Comparison of ENCODE assay signal across 8 cellular contexts in genomic region chr17:19977360-19978205, GRCh38. TPM values are rescaled to one million over a fixed set of nuclear protein-coding genes. Genes with fewer than 3 reads are reported as not detected.
DNase-seq lines count a peak whose midpoint lies in the region; ATAC-seq and TF ChIP-seq lines count a peak whose summit lies in the region.

TSS of gene AKAP10 (minus strand) at chr17:19977828. CDS start at chr17:19977679, 149 bp downstream.

- dilution Hi-C loops in IMR-90 (cut with HindIII; ENCODE audit: low sequenced_read_pairs, unreplicated experiment) = no loop called here

- peak within 1 kb of the TSS; percentile 87 for H3K56ac ChIP-seq in IMR-90 (ENCODE audit: extremely low read depth, insufficient read depth, low read length)

- H2AFZ ChIP-seq in IMR-90 (replicated peaks; ENCODE audit: low read length, poor library complexity) = peak within 1 kb of the TSS; percentile 96

- BruUV-seq in IMR-90 (replicated peaks; lab: Mats Ljungman, UMichigan) = no TSS peak

- H3K9me1 ChIP-seq in IMR-90 (ENCODE audit: insufficient read depth, low read length) = peaks cover 4% of the 10 kb centered on the region; the same call in 1 of the 2 replicates

- no peak within 1 kb of the TSS for H2BK20ac ChIP-seq in IMR-90 (ENCODE audit: low read depth, low read length)

- H3K4me1 ChIP-seq in IMR-90 (ENCODE audit: control insufficient read depth, insufficient read depth, low read length) (peaks cover 4% of the 10 kb centered on the region), esophagus muscularis mucosa (peaks cover 21 to 46% (median 36%) of the 10 kb centered on the region in 4 donors)

- H4K20me1 ChIP-seq in IMR-90 (ENCODE audit: insufficient read depth, low read length) = peaks cover 10% of the 10 kb centered on the region

- no peaks in the 10 kb centered on the region for H3K27me3 Mint-ChIP-seq in activated T-cell treated with anti-CD3 and anti-CD28 coated beads, Interleukin-2, amount 50 U/mL, for 24 hours

- peak; percentile 45 for DNase-seq in DMS153 (lab: John Stamatoyannopoulos, UW)
- peak; percentile 73 for DNase-seq in IMR-90
- peak; percentile 59 for DNase-seq in OCI-M2 (lab: John Stamatoyannopoulos, UW; ENCODE audit: unreplicated experiment)
- DNase-seq in activated T-cell treated with anti-CD3 and anti-CD28 coated beads, Interleukin-2, amount 50 U/mL, for 24 hours = peak; percentile 98
- DNase-seq in esophagus muscularis mucosa (ENCODE audit: extremely low spot score) = peak; percentile 98
- peak; percentile 91 for DNase-seq in myocyte (ENCODE audit: low read depth)
- peak; percentile 89 to 94 for DNase-seq in stimulated activated CD8-positive, alpha-beta memory T cell treated with anti-CD3 and anti-CD28 coated beads, Interleukin-7, amount 100 ng/mL, for 48 hours (ENCODE audit: extremely low read depth in 1 of 2, low read depth in 1 of 2)

- CTCF ChIA-PET in IMR-90 (lab: Yijun Ruan, JAX) = interaction anchor here (0.6 to 1.0 kb wide), 3 partner anchors 15 to 138 kb away, joined by 3 to 4 read pairs (median 3); no protein-coding TSS in a partner anchor

- peak within 1 kb of the TSS; percentile 66 for H3K18ac ChIP-seq in IMR-90 (ENCODE audit: low read depth, low read length)

- H3K4me3 ChIP-seq in IMR-90 (ENCODE audit: insufficient read depth, low read depth, low read length) (peak within 1 kb of the TSS; percentile 100), esophagus muscularis mucosa (peak within 1 kb of the TSS; percentile 79 to 95 (median 88))

- H2BK120ac ChIP-seq in IMR-90 (ENCODE audit: low read depth, low read length) = peak within 1 kb of the TSS; percentile 56

- peaks cover 5 to 46% of the 10 kb centered on the region in 2 experiments for H3K79me1 ChIP-seq in IMR-90 (ENCODE audit: low read depth in 1 of 2, low read length in 2 of 2)

- H3K27me3 ChIP-seq in IMR-90 (ENCODE audit: control insufficient read depth, insufficient read depth, low read length) = no peaks in the 10 kb centered on the region
- H3K27me3 ChIP-seq in esophagus muscularis mucosa = no peaks in the 10 kb centered on the region

- H2BK5ac ChIP-seq in IMR-90 (ENCODE audit: low read depth, low read length, poor library complexity, severe bottlenecking) = peak within 1 kb of the TSS; percentile 82

- H4K5ac ChIP-seq in IMR-90 (ENCODE audit: low read depth, low read length) = peak within 1 kb of the TSS; percentile 98

- no peaks in the 10 kb centered on the region for H3K9me3 Mint-ChIP-seq in activated T-cell treated with anti-CD3 and anti-CD28 coated beads, Interleukin-2, amount 50 U/mL, for 24 hours

- peak within 1 kb of the TSS; percentile 99 for H3K27ac ChIP-seq in IMR-90 (ENCODE audit: insufficient read depth, low read length)
- peak within 1 kb of the TSS; percentile 85 to 94 (median 90) for H3K27ac ChIP-seq in esophagus muscularis mucosa (replicated peaks in 1 of 4)

- peak within 1 kb of the TSS; percentile 24; the same call in 1 of the 3 replicates for H2BK15ac ChIP-seq in IMR-90 (ENCODE audit: low read depth, low read length)

- H2AK5ac ChIP-seq in IMR-90 (ENCODE audit: low read depth, low read length) = peak within 1 kb of the TSS; percentile 74

- peak within 1 kb of the TSS; percentile 90 for H2AK9ac ChIP-seq in IMR-90 (replicated peaks; ENCODE audit: low read depth, low read length, poor library complexity)

- 1% methylated on average over 35 of the region's 75 CpGs; no CpG with 5 or more reads in 1 of the 2 experiments for WGBS in IMR-90 (ENCODE audit: extremely low coverage in 2 of 2, insufficient read length in 1 of 2), 2 experiments
- WGBS in esophagus muscularis mucosa = 0% methylated on average over 4 of the region's 75 CpGs

- H3K9me3 ChIP-seq in IMR-90 (ENCODE audit: control insufficient read depth, insufficient read depth, low read length) = no peaks in the 10 kb centered on the region
- no peaks in the 10 kb centered on the region for H3K9me3 ChIP-seq in esophagus muscularis mucosa

- ATAC-seq in GM21528 (IDR thresholded peaks at IDR 0.05; ENCODE audit: low FRiP score, unreplicated experiment) (peak; percentile 86), IMR-90 (ENCODE audit: low read depth) (peak; percentile 98)

- TF ChIP-seq EP300 in esophagus muscularis mucosa (IDR thresholded peaks at IDR 0.05) = no peak

- peak within 1 kb of the TSS; percentile 88 for H3K14ac ChIP-seq in IMR-90 (replicated peaks; ENCODE audit: low read depth, low read length)

- peaks cover 4% of the 10 kb centered on the region; the same call in 1 of the 2 replicates for H3K36me3 ChIP-seq in IMR-90 (ENCODE audit: control insufficient read depth, insufficient read depth, low read length)
- peaks cover 0 to 3% (median 0%) of the 10 kb centered on the region in 4 donors for H3K36me3 ChIP-seq in esophagus muscularis mucosa

- H3K4me1 Mint-ChIP-seq in activated T-cell treated with anti-CD3 and anti-CD28 coated beads, Interleukin-2, amount 50 U/mL, for 24 hours (ENCODE audit: low read depth) = peaks cover 55% of the 10 kb centered on the region

- H3K23ac ChIP-seq in IMR-90 (ENCODE audit: low read depth, low read length) = peak within 1 kb of the TSS; percentile 79; the same call in 1 of the 2 replicates

- POLR2A ChIA-PET in IMR-90 (lab: Charles Lee; ENCODE audit: unreplicated experiment) = interaction anchor here (0.6 kb wide), 2 partner anchors 54 to 133 kb away, joined by 3 to 4 read pairs; no protein-coding TSS in a partner anchor

- peak within 1 kb of the TSS; percentile 87 for H4K91ac ChIP-seq in IMR-90 (ENCODE audit: insufficient read depth, low read depth, low read length)

- in situ Hi-C loops in IMR-90 (cut with MboI; ENCODE audit: low sequenced_read_pairs) = no loop called here

- TF ChIP-seq CTCF in IMR-90 (conservative IDR thresholded peaks at IDR 0.05; ENCODE audit: low read depth, low read length) (no peak), esophagus muscularis mucosa (IDR thresholded peaks at IDR 0.05) (no peak)

- H3K9ac ChIP-seq in IMR-90 (ENCODE audit: low read depth, low read length) = peak within 1 kb of the TSS; percentile 100

- peaks cover 51% of the 10 kb centered on the region for H3K36me3 Mint-ChIP-seq in activated T-cell treated with anti-CD3 and anti-CD28 coated beads, Interleukin-2, amount 50 U/mL, for 24 hours (ENCODE audit: low read depth)

- H3K27ac Mint-ChIP-seq in activated T-cell treated with anti-CD3 and anti-CD28 coated beads, Interleukin-2, amount 50 U/mL, for 24 hours = peak within 1 kb of the TSS; percentile 97

- H3K4ac ChIP-seq in IMR-90 (ENCODE audit: low read depth, low read length) = peak within 1 kb of the TSS; percentile 88

- no peak for TF ChIP-seq RAD21 in IMR-90 (IDR thresholded peaks at IDR 0.05; ENCODE audit: low read length)

- peak within 1 kb of the TSS; percentile 93 for H3K4me3 Mint-ChIP-seq in activated T-cell treated with anti-CD3 and anti-CD28 coated beads, Interleukin-2, amount 50 U/mL, for 24 hours

- peak within 1 kb of the TSS; percentile 100 for H3K4me2 ChIP-seq in IMR-90 (ENCODE audit: low read depth, low read length)

- H4K8ac ChIP-seq in IMR-90 (ENCODE audit: low read depth in 2 of 2, low read length in 2 of 2) = peak within 1 kb of the TSS; percentile 98 to 99

- intact Hi-C loops in IMR-90 (cut with micrococcal nuclease) = no loop called here
- intact Hi-C loops in esophagus muscularis mucosa (cut with DNase I) = no loop called here

- TF ChIP-seq POLR2A in IMR-90 (IDR thresholded peaks at IDR 0.05; ENCODE audit: low read depth, low read length) (peak; percentile 78), esophagus muscularis mucosa (IDR thresholded peaks at IDR 0.05; ENCODE audit: low read depth) (no peak)

TF ChIP-seq in IMR-90, 13 proteins besides CTCF, POLR2A, EP300 and RAD21:
- TF ChIP-seq RFX5 (IDR thresholded peaks at IDR 0.05; ENCODE audit: low read depth, low read length) = no peak
- peak; percentile 84 for TF ChIP-seq BHLHE40 (IDR thresholded peaks at IDR 0.05; ENCODE audit: low read depth, low read length)
- TF ChIP-seq MAZ (IDR thresholded peaks at IDR 0.05; ENCODE audit: borderline replicate concordance, low read depth, low read length) = peak; percentile 77; the same call in 1 of the 2 replicates
- no peak for TF ChIP-seq MAFK (IDR thresholded peaks at IDR 0.05; ENCODE audit: low read depth, low read length)
- TF ChIP-seq SMC3 (IDR thresholded peaks at IDR 0.05; ENCODE audit: low read depth, low read length) = no peak
- no peak for TF ChIP-seq FOS (IDR thresholded peaks at IDR 0.05; ENCODE audit: low read depth, low read length)
- peak; percentile 96 for TF ChIP-seq USF2 (IDR thresholded peaks at IDR 0.05; ENCODE audit: low read depth, low read length)
- no peak for TF ChIP-seq CEBPB (IDR thresholded peaks at IDR 0.05; ENCODE audit: low read depth, low read length)
- TF ChIP-seq MXI1 (IDR thresholded peaks at IDR 0.05; ENCODE audit: borderline replicate concordance, low read depth, low read length) = peak; percentile 84
- TF ChIP-seq ELK1 (IDR thresholded peaks at IDR 0.05; ENCODE audit: borderline replicate concordance, low read depth, low read length) = no peak

RNA-seq across cellular contexts. Expression of gene AKAP10, which starts in this region (rescaled TPM):
- total RNA-seq in IMR-90 (2012; rRNA removed) (18.3 and 18.6 TPM in 2 replicates), esophagus muscularis mucosa (10 to 100 TPM; 19.5 to 27.2 (median 23.2) TPM), myocyte (19.0 and 23.0 TPM in 2 replicates)
- 11.1 and 12.7 TPM in 2 replicates for polyA plus RNA-seq in IMR-90 (2012; rRNA removed)
- 3.5 and 5.1 TPM in 2 replicates for polyA plus RNA-seq in IMR-90 (2012; cell fraction: cytosol; rRNA removed)
- 4.9 and 33.9 TPM in 2 replicates for polyA plus RNA-seq in IMR-90 (2012; cell fraction: nucleus; rRNA removed; ENCODE audit: low replicate concordance)
- polyA plus RNA-seq in myocyte (2012) = 12.8 TPM

Comparison
In these comparisons a context has a peak if more than half of its experiments do, and no peak if none do; other contexts are left out.
1. Peak in every context shown above with its lines: DNase-seq, ATAC-seq, H3K4me3 ChIP-seq and H3K27ac ChIP-seq.
2. DNase-seq: peak in every context shown above with its lines; median percentile 98 in activated T-cell treated with anti-CD3 and anti-CD28 coated beads, Interleukin-2, amount 50 U/mL, for 24 hours; 98 in esophagus muscularis mucosa; 92 in stimulated activated CD8-positive, alpha-beta memory T cell treated with anti-CD3 and anti-CD28 coated beads, Interleukin-7, amount 100 ng/mL, for 48 hours; 91 in myocyte; 73 in IMR-90; 59 in OCI-M2; 45 in DMS153.